In genomic region chr5:59813761-59814562, GRCh38 we compare ENCODE assay signal across 1 cellular context.
TF ChIP-seq lines count a peak whose summit lies in the region.

No MANE protein-coding gene starts in this region.

TF ChIP-seq in HepG2, 621 proteins besides CTCF, POLR2A, EP300 and RAD21 (continued from another document):
- TF ChIP-seq, protein P1, sequence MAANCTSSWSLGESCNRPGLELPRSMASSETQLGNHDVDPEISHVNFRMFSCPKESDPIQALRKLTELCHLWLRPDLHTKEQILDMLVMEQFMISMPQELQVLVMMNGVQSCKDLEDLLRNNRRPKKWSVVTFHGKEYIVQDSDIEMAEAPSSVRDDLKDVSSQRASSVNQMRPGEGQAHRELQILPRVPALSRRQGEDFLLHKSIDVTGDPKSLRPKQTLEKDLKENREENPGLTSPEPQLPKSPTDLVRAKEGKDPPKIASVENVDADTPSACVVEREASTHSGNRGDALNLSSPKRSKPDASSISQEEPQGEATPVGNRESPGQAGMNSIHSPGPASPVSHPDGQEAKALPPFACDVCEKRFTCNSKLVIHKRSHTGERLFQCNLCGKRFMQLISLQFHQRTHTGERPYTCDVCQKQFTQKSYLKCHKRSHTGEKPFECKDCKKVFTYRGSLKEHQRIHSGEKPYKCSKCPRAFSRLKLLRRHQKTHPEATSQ (CRISPR knock-in tag; IDR thresholded peaks at IDR 0.05; ENCODE audit: borderline replicate concordance), result no peak
- TF ChIP-seq STAG1 (CRISPR knock-in tag; IDR thresholded peaks at IDR 0.05), result peak; percentile 67
